9 cellular contexts compared by ENCODE assay signal in the genomic region with DNA sequence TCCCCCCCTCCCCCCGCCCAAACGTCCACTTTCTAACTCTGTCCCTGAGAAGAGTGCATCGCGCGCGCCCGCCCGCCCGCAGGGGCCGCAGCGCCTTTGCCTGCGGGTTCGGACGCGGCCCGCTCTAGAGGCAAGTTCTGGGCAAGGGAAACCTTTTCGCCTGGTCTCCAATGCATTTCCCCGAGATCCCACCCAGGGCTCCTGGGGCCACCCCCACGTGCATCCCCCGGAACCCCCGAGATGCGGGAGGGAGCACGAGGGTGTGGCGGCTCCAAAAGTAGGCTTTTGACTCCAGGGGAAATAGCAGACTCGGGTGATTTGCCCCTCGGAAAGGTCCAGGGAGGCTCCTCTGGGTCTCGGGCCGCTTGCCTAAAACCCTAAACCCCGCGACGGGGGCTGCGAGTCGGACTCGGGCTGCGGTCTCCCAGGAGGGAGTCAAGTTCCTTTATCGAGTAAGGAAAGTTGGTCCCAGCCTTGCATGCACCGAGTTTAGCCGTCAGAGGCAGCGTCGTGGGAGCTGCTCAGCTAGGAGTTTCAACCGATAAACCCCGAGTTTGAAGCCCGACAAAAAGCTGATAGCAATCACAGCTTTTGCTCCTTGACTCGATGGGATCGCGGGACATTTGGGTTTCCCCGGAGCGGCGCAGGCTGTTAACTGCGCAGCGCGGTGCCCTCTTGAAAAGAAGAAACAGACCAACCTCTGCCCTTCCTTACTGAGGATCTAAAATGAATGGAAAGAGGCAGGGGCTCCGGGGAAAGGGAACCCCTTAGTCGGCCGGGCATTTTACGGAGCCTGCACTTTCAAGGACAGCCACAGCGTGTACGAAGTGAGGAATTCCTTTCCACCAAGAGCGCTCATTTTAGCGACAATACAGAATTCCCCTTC.
DNase-seq lines count a peak whose midpoint lies in the region; ATAC-seq, FAIRE-seq and TF ChIP-seq lines count a peak whose summit lies in the region.
"Had no signal": no experiment of that assay in that cellular context is flagged by ENCODE, and none has a peak within 500 bp of the region (broad histone marks: within the 10 kb centered on the region; RNA-seq: fewer than 3 reads in every experiment).

No MANE protein-coding gene starts in this region.

- peaks cover 0 to 7% (median 4%) of the 10 kb centered on the region in 3 donors for H3K4me1 ChIP-seq in pancreas
- no peaks in the 10 kb centered on the region for H3K4me1 ChIP-seq in BE2C

- intact Hi-C loops in pancreas (cut with DNase I) = loop anchor here in 1 of 3 donors (5.0 kb wide), 1 partner anchor 511 kb away; no protein-coding TSS in a partner anchor

- H3K27ac ChIP-seq in pancreas = peak overlapping the region in 2 of 4 donors; percentile 89 to 91
- H3K27ac ChIP-seq: SK-N-MC had no signal

- H3K4me1 Mint-ChIP-seq in activated CD4-positive, alpha-beta memory T cell treated with anti-CD3 and anti-CD28 coated beads, Interleukin-2, amount 10 ng/mL, durations not matched to agents 7 days and 5 days = peaks cover 34% of the 10 kb centered on the region

- H3K27me3 ChIP-seq in pancreas = peaks cover 0 to 38% (median 13%) of the 10 kb centered on the region in 4 donors
- peaks cover 65% of the 10 kb centered on the region for H3K27me3 ChIP-seq in BE2C

- POLR2A ChIA-PET in activated CD4-positive, alpha-beta memory T cell treated with anti-CD3 and anti-CD28 coated beads, Interleukin-2, amount 10 ng/mL, durations not matched to agents 7 days and 5 days (lab: Charles Lee) = interaction anchor here (0.9 to 16.0 kb wide), 9 partner anchors 12 to 509 kb away, joined by 3 to 623 read pairs (median 48); partner anchors contain the start of gene RUNX1

- no peak overlapping the region for H3K27ac Mint-ChIP-seq in activated CD4-positive, alpha-beta memory T cell treated with anti-CD3 and anti-CD28 coated beads, Interleukin-2, amount 10 ng/mL, durations not matched to agents 7 days and 5 days

- DNase-seq in HUDEP-2 (lab: John Stamatoyannopoulos, UW; ENCODE audit: unreplicated experiment in 76 of 76) (peak in 53 of 76 experiments; percentile 21 to 94 (median 48)), glomerular visceral epithelial cell (ENCODE audit: extremely low spot score) (peak; percentile 35), pancreas (peak in 4 of 6 donors; percentile 19 to 64 (median 46)), DMS114 treated with DMSO at 0.1 percent for 48 hours (lab: John Stamatoyannopoulos, UW; ENCODE audit: unreplicated experiment) (no peak), AG08396 (ENCODE audit: low spot score) (no peak), BE2C (no peak)
- DNase-seq in activated CD4-positive, alpha-beta memory T cell treated with anti-CD3 and anti-CD28 coated beads, Interleukin-2, amount 10 ng/mL, durations not matched to agents 7 days and 5 days = no peak

- H3K36me3 ChIP-seq in pancreas = no peaks in the 10 kb centered on the region
- no peaks in the 10 kb centered on the region for H3K36me3 ChIP-seq in BE2C

- FAIRE-seq in pancreas (lab: Jason Lieb, UNC) = no peak

- H3K9me3 ChIP-seq in pancreas (no peaks in the 10 kb centered on the region), BE2C (no peaks in the 10 kb centered on the region; the same call in 1 of the 2 replicates)

- peak overlapping the region; percentile 46 for H3K4me3 Mint-ChIP-seq in activated CD4-positive, alpha-beta memory T cell treated with anti-CD3 and anti-CD28 coated beads, Interleukin-2, amount 10 ng/mL, durations not matched to agents 7 days and 5 days

- TF ChIP-seq CTCF in pancreas (IDR thresholded peaks at IDR 0.05) = no peak
- TF ChIP-seq CTCF in BE2C (IDR thresholded peaks at IDR 0.05; ENCODE audit: low read depth, low read length) = no peak

- WGBS in pancreas, 2 donors = 13 to 14% methylated on average over 60 of the region's 60 CpGs

- peaks cover 13% of the 10 kb centered on the region for H3K36me3 Mint-ChIP-seq in activated CD4-positive, alpha-beta memory T cell treated with anti-CD3 and anti-CD28 coated beads, Interleukin-2, amount 10 ng/mL, durations not matched to agents 7 days and 5 days (ENCODE audit: low read depth)

- ATAC-seq in pancreas (no peak), HG02571 (IDR thresholded peaks at IDR 0.05; ENCODE audit: unreplicated experiment) (no peak)

- H3K4me3 ChIP-seq in pancreas = peak overlapping the region in 1 of 4 donors; percentile 68
- H3K4me3 ChIP-seq in BE2C (ENCODE audit: low read depth, low read length) = no peak overlapping the region
- H3K4me3 ChIP-seq: SK-N-MC had no signal

- CTCF ChIA-PET in activated CD4-positive, alpha-beta memory T cell treated with anti-CD3 and anti-CD28 coated beads, Interleukin-2, amount 10 ng/mL, durations not matched to agents 7 days and 5 days (lab: Charles Lee) = interaction anchor here (1.0 to 8.7 kb wide), 11 partner anchors 13 to 331 kb away, joined by 3 to 161 read pairs (median 6); partner anchors contain the start of gene RUNX1

- peaks cover 2% of the 10 kb centered on the region for H3K27me3 Mint-ChIP-seq in activated CD4-positive, alpha-beta memory T cell treated with anti-CD3 and anti-CD28 coated beads, Interleukin-2, amount 10 ng/mL, durations not matched to agents 7 days and 5 days

- no peaks in the 10 kb centered on the region for H3K9me3 Mint-ChIP-seq in activated CD4-positive, alpha-beta memory T cell treated with anti-CD3 and anti-CD28 coated beads, Interleukin-2, amount 10 ng/mL, durations not matched to agents 7 days and 5 days

Comparison
In these comparisons a context has a peak if more than half of its experiments do, and no peak if none do; other contexts are left out.
1. DNase-seq: peak in HUDEP-2 (53 of 76), glomerular visceral epithelial cell (single experiment) and pancreas (4 of 6); none in activated CD4-positive, alpha-beta memory T cell treated with anti-CD3 and anti-CD28 coated beads, Interleukin-2, amount 10 ng/mL, durations not matched to agents 7 days and 5 days (single experiment), DMS114 treated with DMSO at 0.1 percent for 48 hours (single experiment), AG08396 (single experiment) and BE2C (single experiment).